In genomic region chr7:130942211-130942964, GRCh38 we compare ENCODE assay signal across 1 cellular context.
TF ChIP-seq lines count a peak whose summit lies in the region.

No MANE protein-coding gene starts in this region.

TF ChIP-seq in H1, 55 proteins besides CTCF, POLR2A, EP300 and RAD21 (continued from another document):
- TF ChIP-seq JUN (IDR thresholded peaks at IDR 0.05; ENCODE audit: low read depth, low read length) (no peak), MAX (IDR thresholded peaks at IDR 0.05) (no peak), TBP (IDR thresholded peaks at IDR 0.05; ENCODE audit: low read depth, low read length) (no peak), SUZ12 (IDR thresholded peaks at IDR 0.05; ENCODE audit: low read length) (no peak), CTBP2 (IDR thresholded peaks at IDR 0.05; ENCODE audit: borderline replicate concordance, insufficient read depth, insufficient read length, low read length) (no peak), CHD2 (IDR thresholded peaks at IDR 0.05; ENCODE audit: low read length) (no peak), SIX5 (IDR thresholded peaks at IDR 0.05; ENCODE audit: low read depth, low read length) (no peak), PHF8 (conservative IDR thresholded peaks at IDR 0.05; ENCODE audit: low read depth, low read length) (no peak), KDM1A (IDR thresholded peaks at IDR 0.05; ENCODE audit: borderline replicate concordance, low read length) (no peak)
TF ChIP-seq in H1: peak in this region for 0.
